ENCODE assay signal across 9 cellular contexts in genomic region chr18:46946656-46947282, GRCh38. TPM values are rescaled to one million over a fixed set of nuclear protein-coding genes. Genes with fewer than 3 reads are reported as not detected.
A peak's percentile ranks its signal among the peaks of the same experiment; 100 is the strongest.
DNase-seq lines count a peak whose midpoint lies in the region; ATAC-seq and TF ChIP-seq lines count a peak whose summit lies in the region.
"Had no signal": no experiment of that assay in that cellular context is flagged by ENCODE, and none has a peak within 500 bp of the region (broad histone marks: within the 10 kb centered on the region; RNA-seq: fewer than 3 reads in every experiment).

No MANE protein-coding gene starts in this region.

- ATAC-seq in GM19397 (IDR thresholded peaks at IDR 0.05; ENCODE audit: unreplicated experiment) = peak; percentile 99
- ATAC-seq in HG03469 (IDR thresholded peaks at IDR 0.05; ENCODE audit: unreplicated experiment) = peak; percentile 88
- peak; percentile 97 to 99 for ATAC-seq in right cardiac atrium
- peak; percentile 81 for ATAC-seq in aorta (ENCODE audit: low FRiP score)

- H3K9me3 ChIP-seq in BE2C (no peaks in the 10 kb centered on the region), right cardiac atrium (ENCODE audit: control insufficient read depth, low read length) (no peaks in the 10 kb centered on the region), aorta (ENCODE audit: control insufficient read depth, low read length) (no peaks in the 10 kb centered on the region)

- DNase-seq in BE2C = peak; percentile 78
- DNase-seq in SHP77 treated with DMSO at 0.1 percent for 48 hours (lab: John Stamatoyannopoulos, UW) = peak; percentile 11
- peak; percentile 79 for DNase-seq in amniotic epithelial cell (ENCODE audit: low read depth)
- DNase-seq in right cardiac atrium = peak; percentile 87 to 94 (median 90)
- DNase-seq in posterior cingulate gyrus = peak; percentile 70 to 97 (median 84)
- peak; percentile 85 to 92 for DNase-seq in aorta

- H3K4me1 ChIP-seq in BE2C (no peaks in the 10 kb centered on the region), right cardiac atrium (ENCODE audit: control insufficient read depth, insufficient read depth, low read length) (no peaks in the 10 kb centered on the region), aorta (ENCODE audit: control insufficient read depth in 1 of 2, insufficient read depth in 2 of 2, low read length in 2 of 2) (no peaks in the 10 kb centered on the region)

- H3K27me3 ChIP-seq in BE2C = 0 out of 2 replicates have a peak, but pooled peaks cover 4% of the 10 kb centered on the region
- no peaks in the 10 kb centered on the region for H3K27me3 ChIP-seq in right cardiac atrium (ENCODE audit: control insufficient read depth, insufficient read depth)
- no peaks in the 10 kb centered on the region for H3K27me3 ChIP-seq in aorta (ENCODE audit: control insufficient read depth in 1 of 2, insufficient read depth in 2 of 2, low read length in 1 of 2)

- no peak for TF ChIP-seq CTCF in BE2C (IDR thresholded peaks at IDR 0.05; ENCODE audit: low read depth, low read length)

- H3K36me3 ChIP-seq in BE2C (no peaks in the 10 kb centered on the region), aorta (ENCODE audit: control insufficient read depth in 1 of 2, insufficient read depth in 2 of 2, low read length in 1 of 2) (no peaks in the 10 kb centered on the region)

- H3K4me3 ChIP-seq in BE2C (ENCODE audit: low read depth, low read length) (peak overlapping the region; percentile 76), right cardiac atrium (ENCODE audit: low read length) (peak overlapping the region; percentile 77), aorta (ENCODE audit: low read length in 2 of 2) (peak overlapping the region; percentile 55 to 95)

- intact Hi-C loops in right cardiac atrium (cut with DNase I) (no loop called here), posterior cingulate gyrus (cut with DNase I) (no loop called here), aorta (cut with DNase I) (no loop called here)

- under 1% methylated on average over 32 of the region's 32 CpGs for WGBS in right cardiac atrium
- WGBS in aorta, 2 donors = 0% methylated on average over 32 of the region's 32 CpGs

- H3K27ac ChIP-seq in right cardiac atrium (ENCODE audit: low read length) = no peak overlapping the region
- no peak overlapping the region for H3K27ac ChIP-seq in aorta (ENCODE audit: low read depth in 1 of 2, low read length in 2 of 2)
- H3K27ac ChIP-seq: HL-60 had no signal

RNA-seq across cellular contexts. Expression of gene KATNAL2, which starts 29.4 kb away (rescaled TPM):
- polyA plus RNA-seq in BE2C (2012; ENCODE audit: insufficient read depth, insufficient read length, low read depth) = not detected
- total RNA-seq in right cardiac atrium = 1 to 10 TPM; 5.2 to 7.0 (median 6.3) TPM
- 5.0 TPM for polyA plus RNA-seq in right cardiac atrium
- 1 to 10 TPM; 1.8 to 3.2 TPM for total RNA-seq in aorta
- polyA plus RNA-seq in aorta = 1 to 10 TPM; 1.6 to 1.8 TPM

RNA-seq across cellular contexts. Expression of gene PIAS2, which starts 29.5 kb away (rescaled TPM):
- 5.2 TPM for polyA plus RNA-seq in BE2C (2012; ENCODE audit: insufficient read depth, insufficient read length, low read depth)
- total RNA-seq in right cardiac atrium = 10 to 100 TPM; 35.7 to 44.0 (median 42.1) TPM
- 7.7 TPM for polyA plus RNA-seq in right cardiac atrium
- total RNA-seq in aorta = 10 to 100 TPM; 40.9 to 45.5 TPM
- 1 to 10 TPM; 5.0 to 8.9 TPM for polyA plus RNA-seq in aorta

Comparison
In these comparisons a context has a peak if more than half of its experiments do, and no peak if none do; other contexts are left out.
1. DNase-seq: peak in every context shown above with its lines; median percentile 90 in right cardiac atrium; 88 in aorta; 84 in posterior cingulate gyrus; 79 in amniotic epithelial cell; 78 in BE2C; 11 in SHP77 treated with DMSO at 0.1 percent for 48 hours.